15 cellular contexts compared by ENCODE assay signal in genomic region chr15:68658151-68658550, GRCh38.
DNase-seq lines count a peak whose midpoint lies in the region; ATAC-seq and TF ChIP-seq lines count a peak whose summit lies in the region.
"Had no signal": no experiment of that assay in that cellular context is flagged by ENCODE, and none has a peak within 500 bp of the region (broad histone marks: within the 10 kb centered on the region; RNA-seq: fewer than 3 reads in every experiment).

No MANE protein-coding gene starts in this region.

- POLR2A ChIA-PET in HEK293 (lab: Yijun Ruan, JAX) = no interaction called here

- no peaks in the 10 kb centered on the region for H3K36me3 ChIP-seq in HEK293 (ENCODE audit: control insufficient read depth in 2 of 2, insufficient read depth in 1 of 2, low read length in 2 of 2)
- H3K36me3 ChIP-seq: thoracic aorta had no signal

- no peaks in the 10 kb centered on the region for H3K4me1 ChIP-seq in HEK293 (ENCODE audit: control insufficient read depth, insufficient read depth, low read length)
- H3K4me1 ChIP-seq: psoas muscle had no signal

- H3K9me3 ChIP-seq in HEK293 (ENCODE audit: control insufficient read depth, insufficient read depth, low read depth, low read length) = no peaks in the 10 kb centered on the region
- H3K9me3 ChIP-seq: psoas muscle, thoracic aorta had no signal

- ATAC-seq in GM18907 (IDR thresholded peaks at IDR 0.05; ENCODE audit: unreplicated experiment) = no peak
- ATAC-seq: psoas muscle had no signal

- DNase-seq in NCI-H524 treated with DMSO at 0.1 percent for 48 hours (lab: John Stamatoyannopoulos, UW) (peak; percentile 92), ecto neural progenitor cell (ENCODE audit: low spot score) (peak; percentile 29), posterior cingulate gyrus (peak in 8 of 10 donors; percentile 47 to 94 (median 59)), HPDE6-E6E7 (ENCODE audit: extremely low spot score) (no peak), HK-2 (ENCODE audit: unreplicated experiment) (no peak), RKO (ENCODE audit: low spot score) (no peak)
- DNase-seq: activated CD4-positive, CD25-positive, alpha-beta regulatory T cell treated with anti-CD3 and anti-CD28 coated beads, Interleukin-2, amount 50 U/mL, for 72 hours; activated CD8-positive, alpha-beta memory T cell treated with anti-CD3 and anti-CD28 coated beads, Interleukin-2, amount 50 U/mL, for 48 hours; naive B cell; NCI-H2029; NCI-H774; psoas muscle had no signal

- CTCF ChIA-PET in HEK293 (lab: Yijun Ruan, JAX) = interaction anchor here (0.9 to 2.8 kb wide), 6 partner anchors 16 to 352 kb away, joined by 3 to 12 read pairs (median 4); no protein-coding TSS in a partner anchor

- TF ChIP-seq CTCF in HEK293 (tag by site-specific recombination; IDR thresholded peaks at IDR 0.05) = no peak

- intact Hi-C loops in posterior cingulate gyrus (cut with DNase I) = no loop called here

- H3K4me3 ChIP-seq in HEK293 (ENCODE audit: low read depth, low read length) = no peak overlapping the region
- H3K4me3 ChIP-seq: psoas muscle, thoracic aorta had no signal

- H3K27ac ChIP-seq in HEK293 (ENCODE audit: extremely low read depth, low read depth, low read length) = no peak overlapping the region
- H3K27ac ChIP-seq: psoas muscle, thoracic aorta had no signal

TF ChIP-seq in HEK293, 187 proteins besides CTCF, POLR2A, EP300 and RAD21:
- TF ChIP-seq GLIS1 (tag by site-specific recombination; IDR thresholded peaks at IDR 0.05) (peak; percentile 52), ZIC2 (tag by site-specific recombination; IDR thresholded peaks at IDR 0.05) (peak; percentile 90)
- TF ChIP-seq, protein P1, sequence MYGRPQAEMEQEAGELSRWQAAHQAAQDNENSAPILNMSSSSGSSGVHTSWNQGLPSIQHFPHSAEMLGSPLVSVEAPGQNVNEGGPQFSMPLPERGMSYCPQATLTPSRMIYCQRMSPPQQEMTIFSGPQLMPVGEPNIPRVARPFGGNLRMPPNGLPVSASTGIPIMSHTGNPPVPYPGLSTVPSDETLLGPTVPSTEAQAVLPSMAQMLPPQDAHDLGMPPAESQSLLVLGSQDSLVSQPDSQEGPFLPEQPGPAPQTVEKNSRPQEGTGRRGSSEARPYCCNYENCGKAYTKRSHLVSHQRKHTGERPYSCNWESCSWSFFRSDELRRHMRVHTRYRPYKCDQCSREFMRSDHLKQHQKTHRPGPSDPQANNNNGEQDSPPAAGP (tag by site-specific recombination; IDR thresholded peaks at IDR 0.05) = no peak
- TF ChIP-seq, protein P2, sequence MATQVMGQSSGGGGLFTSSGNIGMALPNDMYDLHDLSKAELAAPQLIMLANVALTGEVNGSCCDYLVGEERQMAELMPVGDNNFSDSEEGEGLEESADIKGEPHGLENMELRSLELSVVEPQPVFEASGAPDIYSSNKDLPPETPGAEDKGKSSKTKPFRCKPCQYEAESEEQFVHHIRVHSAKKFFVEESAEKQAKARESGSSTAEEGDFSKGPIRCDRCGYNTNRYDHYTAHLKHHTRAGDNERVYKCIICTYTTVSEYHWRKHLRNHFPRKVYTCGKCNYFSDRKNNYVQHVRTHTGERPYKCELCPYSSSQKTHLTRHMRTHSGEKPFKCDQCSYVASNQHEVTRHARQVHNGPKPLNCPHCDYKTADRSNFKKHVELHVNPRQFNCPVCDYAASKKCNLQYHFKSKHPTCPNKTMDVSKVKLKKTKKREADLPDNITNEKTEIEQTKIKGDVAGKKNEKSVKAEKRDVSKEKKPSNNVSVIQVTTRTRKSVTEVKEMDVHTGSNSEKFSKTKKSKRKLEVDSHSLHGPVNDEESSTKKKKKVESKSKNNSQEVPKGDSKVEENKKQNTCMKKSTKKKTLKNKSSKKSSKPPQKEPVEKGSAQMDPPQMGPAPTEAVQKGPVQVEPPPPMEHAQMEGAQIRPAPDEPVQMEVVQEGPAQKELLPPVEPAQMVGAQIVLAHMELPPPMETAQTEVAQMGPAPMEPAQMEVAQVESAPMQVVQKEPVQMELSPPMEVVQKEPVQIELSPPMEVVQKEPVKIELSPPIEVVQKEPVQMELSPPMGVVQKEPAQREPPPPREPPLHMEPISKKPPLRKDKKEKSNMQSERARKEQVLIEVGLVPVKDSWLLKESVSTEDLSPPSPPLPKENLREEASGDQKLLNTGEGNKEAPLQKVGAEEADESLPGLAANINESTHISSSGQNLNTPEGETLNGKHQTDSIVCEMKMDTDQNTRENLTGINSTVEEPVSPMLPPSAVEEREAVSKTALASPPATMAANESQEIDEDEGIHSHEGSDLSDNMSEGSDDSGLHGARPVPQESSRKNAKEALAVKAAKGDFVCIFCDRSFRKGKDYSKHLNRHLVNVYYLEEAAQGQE (tag by site-specific recombination; IDR thresholded peaks at IDR 0.05) = 0 out of 2 replicates have a peak, but pooled peaks have one; percentile 37

Comparison
In these comparisons a context has a peak if more than half of its experiments do, and no peak if none do; other contexts are left out.
1. DNase-seq: peak in NCI-H524 treated with DMSO at 0.1 percent for 48 hours (single experiment), ecto neural progenitor cell (single experiment) and posterior cingulate gyrus (8 of 10); none in HPDE6-E6E7 (single experiment), HK-2 (single experiment) and RKO (single experiment).